In genomic region chr4:128879971-128880370, GRCh38 we compare ENCODE assay signal across 34 cellular contexts.
"Had no signal": no experiment of that assay in that cellular context is flagged by ENCODE, and none has a peak within 500 bp of the region (broad histone marks: within the 10 kb centered on the region; RNA-seq: fewer than 3 reads in every experiment).

No MANE protein-coding gene starts in this region.

- H3K27me3 ChIP-seq: adrenal gland, body of pancreas, brain microvascular endothelial cell, breast epithelium had no signal

- FAIRE-seq: astrocyte, TTC549 had no signal

- H3K4me3 ChIP-seq: adrenal gland, body of pancreas, breast epithelium had no signal

- DNase-seq: activated B cell treated with CpG ODN at 0.5 μM for 24 hours; activated CD4-positive, alpha-beta memory T cell treated with anti-CD3 and anti-CD28 coated beads for 36 hours; activated CD4-positive, alpha-beta T cell treated with anti-CD3 and anti-CD28 coated beads for 4 hours; activated CD4-positive, alpha-beta T cell treated with anti-CD3 and anti-CD28 coated beads, Interleukin-2, amount 10 ng/mL, durations not matched to agents 24 days and 14 days; activated CD4-positive, alpha-beta T cell treated with anti-CD3 and anti-CD28 coated beads, Interleukin-2, amount 50 U/mL, for 1 hour; activated CD4-positive, alpha-beta T cell treated with anti-CD3 and anti-CD28 coated beads, Interleukin-2, amount 50 U/mL, for 4 hours; activated CD4-positive, CD25-positive, alpha-beta regulatory T cell treated with anti-CD3 and anti-CD28 coated beads, Interleukin-2, amount 50 U/mL, for 72 hours; activated CD8-positive, alpha-beta memory T cell treated with anti-CD3 and anti-CD28 coated beads, Interleukin-2, amount 50 U/mL, for 4 hours; activated CD8-positive, alpha-beta T cell treated with anti-CD3 and anti-CD28 coated beads for 36 hours; activated effector memory CD4-positive, alpha-beta T cell treated with anti-CD3 and anti-CD28 coated beads, Interleukin-2, amount 50 U/mL, for 16 hours; activated gamma-delta T cell treated with Interleukin-2 at 50 U/mL for 16 hours; activated naive CD4-positive, alpha-beta T cell; activated naive CD4-positive, alpha-beta T cell treated with anti-CD3 and anti-CD28 coated beads for 36 hours; activated naive CD4-positive, alpha-beta T cell treated with anti-CD3 and anti-CD28 coated beads, Interleukin-2, amount 50 U/mL, for 16 hours; activated naive CD8-positive, alpha-beta T cell treated with anti-CD3 and anti-CD28 coated beads for 36 hours; activated T-cell treated with anti-CD3 and anti-CD28 coated beads for 4 hours; activated T-cell treated with anti-CD3 and anti-CD28 coated beads, Interleukin-2, amount 50 U/mL, for 1 hour; activated T-cell treated with anti-CD3 and anti-CD28 coated beads, Interleukin-2, amount 50 U/mL, for 4 hours; activated T-cell treated with anti-CD3 and anti-CD28 coated beads, Interleukin-2, amount 50 U/mL, for 72 hours; adrenal gland; amniotic stem cell; aorta; body of pancreas; brain microvascular endothelial cell; central memory CD4-positive, alpha-beta T cell; T-helper 1 cell; T-helper 2 cell; T-helper 9 cell had no signal

- H3K27ac ChIP-seq: adrenal gland, body of pancreas, brain microvascular endothelial cell, breast epithelium, VCaP had no signal

- H3K4me1 ChIP-seq: adrenal gland, body of pancreas, breast epithelium had no signal

- H3K36me3 ChIP-seq: adrenal gland, brain microvascular endothelial cell, breast epithelium had no signal

- H3K9me3 ChIP-seq: adrenal gland, body of pancreas, breast epithelium had no signal

- ATAC-seq: activated CD8-positive, alpha-beta T cell treated with anti-CD3 and anti-CD28 coated beads for 36 hours; activated naive CD4-positive, alpha-beta T cell treated with anti-CD3 and anti-CD28 coated beads, Interleukin-2, amount 50 U/mL, for 72 hours; activated T-cell treated with anti-CD3 and anti-CD28 coated beads, Interleukin-2, amount 50 U/mL, for 4 hours; activated T-cell treated with anti-CD3 and anti-CD28 coated beads, Interleukin-2, amount 50 U/mL, for 72 hours; activated T-helper 17 cell treated with anti-CD3 and anti-CD28 coated beads, Interleukin-2, amount 50 U/mL, for 72 hours; body of pancreas had no signal
